1 cellular context compared by ENCODE assay signal in genomic region chr17:49407981-49408501, GRCh38.
A peak's percentile ranks its signal among the peaks of the same experiment; 100 is the strongest.
TF ChIP-seq lines count a peak whose summit lies in the region.

No MANE protein-coding gene starts in this region.

TF ChIP-seq in K562, 482 proteins besides CTCF, POLR2A, EP300 and RAD21 (continued from another document):
- TF ChIP-seq ARID4B (CRISPR knock-in tag; IDR thresholded peaks at IDR 0.05): peak; percentile 46; the same call in 1 of the 2 replicates
- TF ChIP-seq KLF16 (IDR thresholded peaks at IDR 0.05): peak; percentile 59; the same call in 1 of the 2 replicates
- TF ChIP-seq ZNF253 (CRISPR knock-in tag; conservative IDR thresholded peaks at IDR 0.05): no peak
- TF ChIP-seq XRCC5 (IDR thresholded peaks at IDR 0.05; ENCODE audit: low read depth, low read length): peak; percentile 81; the same call in 1 of the 2 replicates
- peak; percentile 70 for TF ChIP-seq NFIC (IDR thresholded peaks at IDR 0.05)
- TF ChIP-seq, protein P1, sequence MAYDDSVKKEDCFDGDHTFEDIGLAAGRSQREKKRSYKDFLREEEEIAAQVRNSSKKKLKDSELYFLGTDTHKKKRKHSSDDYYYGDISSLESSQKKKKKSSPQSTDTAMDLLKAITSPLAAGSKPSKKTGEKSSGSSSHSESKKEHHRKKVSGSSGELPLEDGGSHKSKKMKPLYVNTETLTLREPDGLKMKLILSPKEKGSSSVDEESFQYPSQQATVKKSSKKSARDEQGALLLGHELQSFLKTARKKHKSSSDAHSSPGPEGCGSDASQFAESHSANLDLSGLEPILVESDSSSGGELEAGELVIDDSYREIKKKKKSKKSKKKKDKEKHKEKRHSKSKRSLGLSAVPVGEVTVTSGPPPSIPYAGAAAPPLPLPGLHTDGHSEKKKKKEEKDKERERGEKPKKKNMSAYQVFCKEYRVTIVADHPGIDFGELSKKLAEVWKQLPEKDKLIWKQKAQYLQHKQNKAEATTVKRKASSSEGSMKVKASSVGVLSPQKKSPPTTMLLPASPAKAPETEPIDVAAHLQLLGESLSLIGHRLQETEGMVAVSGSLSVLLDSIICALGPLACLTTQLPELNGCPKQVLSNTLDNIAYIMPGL (CRISPR knock-in tag; IDR thresholded peaks at IDR 0.05): no peak
- no peak for TF ChIP-seq ETV1 (tag; conservative IDR thresholded peaks at IDR 0.05; ENCODE audit: low read depth)
- no peak for TF ChIP-seq TARDBP (IDR thresholded peaks at IDR 0.05)
- peak; percentile 41 to 90; a peak in 3 of 4 replicates for TF ChIP-seq FOXA3 (CRISPR knock-in tag; conservative IDR thresholded peaks at IDR 0.05 in 1 of 2, IDR thresholded peaks at IDR 0.05 in 1 of 2)
- TF ChIP-seq, protein P2, sequence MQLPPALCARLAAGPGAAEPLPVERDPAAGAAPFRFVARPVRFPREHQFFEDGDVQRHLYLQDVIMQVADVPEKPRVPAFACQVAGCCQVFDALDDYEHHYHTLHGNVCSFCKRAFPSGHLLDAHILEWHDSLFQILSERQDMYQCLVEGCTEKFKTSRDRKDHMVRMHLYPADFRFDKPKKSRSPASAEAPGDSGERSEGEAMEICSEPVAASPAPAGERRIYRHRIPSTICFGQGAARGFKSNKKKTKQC (CRISPR knock-in tag; IDR thresholded peaks at IDR 0.05): no peak
- no peak for TF ChIP-seq MEIS2 (IDR thresholded peaks at IDR 0.05; ENCODE audit: partially characterized antibody)
- TF ChIP-seq JUN (IDR thresholded peaks at IDR 0.05; ENCODE audit: borderline replicate concordance, low read depth, low read length): 0 out of 2 replicates have a peak, but pooled peaks have one; percentile 10
- TF ChIP-seq JUN (CRISPR knock-in tag; IDR thresholded peaks at IDR 0.05; ENCODE audit: borderline replicate concordance): no peak
- TF ChIP-seq SMC3 (conservative IDR thresholded peaks at IDR 0.05; ENCODE audit: insufficient read depth, low read depth, low read length): peak; percentile 84
- TF ChIP-seq CC2D1A (IDR thresholded peaks at IDR 0.05): 0 out of 2 replicates have a peak, but pooled peaks have one; percentile 34
- TF ChIP-seq SMARCA4 (IDR thresholded peaks at IDR 0.05): no peak
- peak; percentile 44; the same call in 1 of the 2 replicates for TF ChIP-seq GABPB1 (CRISPR knock-in tag; IDR thresholded peaks at IDR 0.05)
- no peak for TF ChIP-seq NR3C1 (CRISPR knock-in tag; IDR thresholded peaks at IDR 0.05)
- TF ChIP-seq MLLT1 (IDR thresholded peaks at IDR 0.05): no peak
- no peak for TF ChIP-seq TRIM24 (IDR thresholded peaks at IDR 0.05)
- peak; percentile 57; the same call in 1 of the 2 replicates for TF ChIP-seq ARID2 (IDR thresholded peaks at IDR 0.05)
